2 cellular contexts compared by ENCODE assay signal in genomic region chr13:113648218-113648615, GRCh38.
TF ChIP-seq lines count a peak whose summit lies in the region.

No MANE protein-coding gene starts in this region.

TF ChIP-seq in HepG2, 621 proteins besides CTCF, POLR2A, EP300 and RAD21:
- TF ChIP-seq CREBL2 (CRISPR knock-in tag; IDR thresholded peaks at IDR 0.05; ENCODE audit: borderline replicate concordance), result no peak
- TF ChIP-seq MAFF (IDR thresholded peaks at IDR 0.05; ENCODE audit: low read depth, low read length), result no peak
- TF ChIP-seq ARNT (IDR thresholded peaks at IDR 0.05), result no peak
- no peak for TF ChIP-seq ZNF260 (CRISPR knock-in tag; IDR thresholded peaks at IDR 0.05; ENCODE audit: borderline replicate concordance, low read depth)
- TF ChIP-seq, protein P1, sequence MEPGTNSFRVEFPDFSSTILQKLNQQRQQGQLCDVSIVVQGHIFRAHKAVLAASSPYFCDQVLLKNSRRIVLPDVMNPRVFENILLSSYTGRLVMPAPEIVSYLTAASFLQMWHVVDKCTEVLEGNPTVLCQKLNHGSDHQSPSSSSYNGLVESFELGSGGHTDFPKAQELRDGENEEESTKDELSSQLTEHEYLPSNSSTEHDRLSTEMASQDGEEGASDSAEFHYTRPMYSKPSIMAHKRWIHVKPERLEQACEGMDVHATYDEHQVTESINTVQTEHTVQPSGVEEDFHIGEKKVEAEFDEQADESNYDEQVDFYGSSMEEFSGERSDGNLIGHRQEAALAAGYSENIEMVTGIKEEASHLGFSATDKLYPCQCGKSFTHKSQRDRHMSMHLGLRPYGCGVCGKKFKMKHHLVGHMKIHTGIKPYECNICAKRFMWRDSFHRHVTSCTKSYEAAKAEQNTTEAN (CRISPR knock-in tag; conservative IDR thresholded peaks at IDR 0.05), result no peak
- no peak for TF ChIP-seq ZFP36L1 (CRISPR knock-in tag; IDR thresholded peaks at IDR 0.05)
- TF ChIP-seq ZSCAN20 (CRISPR knock-in tag; IDR thresholded peaks at IDR 0.05; ENCODE audit: borderline replicate concordance), result no peak
- no peak for TF ChIP-seq ZNF296 (CRISPR knock-in tag; conservative IDR thresholded peaks at IDR 0.05)
- TF ChIP-seq POGZ (CRISPR knock-in tag; IDR thresholded peaks at IDR 0.05), result no peak
- no peak for TF ChIP-seq EED (CRISPR knock-in tag; IDR thresholded peaks at IDR 0.05)
- TF ChIP-seq ZNF33A (CRISPR knock-in tag; IDR thresholded peaks at IDR 0.05; ENCODE audit: borderline replicate concordance), result no peak
- no peak for TF ChIP-seq JDP2 (CRISPR knock-in tag; IDR thresholded peaks at IDR 0.05; ENCODE audit: borderline replicate concordance)
- TF ChIP-seq ZFP37 (CRISPR knock-in tag; IDR thresholded peaks at IDR 0.05; ENCODE audit: borderline replicate concordance), result no peak
- TF ChIP-seq IRF2 (CRISPR knock-in tag; IDR thresholded peaks at IDR 0.05), result no peak
- TF ChIP-seq THAP8 (CRISPR knock-in tag; IDR thresholded peaks at IDR 0.05; ENCODE audit: borderline replicate concordance), result no peak

TF ChIP-seq in GM12891, 5 proteins besides CTCF, POLR2A, EP300 and RAD21:
- TF ChIP-seq POLR2AphosphoS5 (IDR thresholded peaks at IDR 0.05; ENCODE audit: low read depth, low read length) (no peak), POU2F2 (IDR thresholded peaks at IDR 0.05; ENCODE audit: low read depth, low read length) (no peak), SPI1 (IDR thresholded peaks at IDR 0.05; ENCODE audit: low read depth, low read length) (no peak)
